Comparison of ENCODE assay signal across 8 cellular contexts in the genomic region with DNA sequence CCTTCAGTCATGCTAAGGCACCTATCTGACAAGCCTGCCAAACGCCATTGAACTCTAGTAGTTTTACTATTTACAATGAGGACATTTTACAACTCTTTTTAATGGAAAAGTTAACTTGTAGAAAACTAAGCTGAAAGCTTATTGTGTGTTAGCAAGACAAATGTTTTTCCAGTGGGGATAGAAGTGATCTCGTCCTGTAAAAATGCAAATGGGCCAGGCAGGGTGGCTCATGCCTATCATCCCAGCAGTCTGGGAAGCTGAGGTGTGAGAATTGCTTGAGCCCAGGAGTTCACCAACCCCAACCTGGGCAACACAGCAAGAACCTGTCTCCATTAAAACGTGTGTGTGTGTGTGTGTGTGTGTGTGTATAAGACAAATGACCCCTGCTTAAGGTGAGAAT. TPM values are rescaled to one million over a fixed set of nuclear protein-coding genes. Genes with fewer than 3 reads are reported as not detected.
A peak's percentile ranks its signal among the peaks of the same experiment; 100 is the strongest.
DNase-seq lines count a peak whose midpoint lies in the region; ATAC-seq, FAIRE-seq and TF ChIP-seq lines count a peak whose summit lies in the region.

No MANE protein-coding gene starts in this region.

- TF ChIP-seq RAD21 in HepG2 (CRISPR knock-in tag; IDR thresholded peaks at IDR 0.05) = no peak

- peaks cover 39% of the 10 kb centered on the region for H3K4me1 ChIP-seq in HepG2 (ENCODE audit: insufficient read depth, low read length)
- H3K4me1 ChIP-seq in right lobe of liver = peaks cover 0 to 11% (median 5%) of the 10 kb centered on the region in 4 donors

- peak overlapping the region; percentile 59; the same call in 1 of the 2 replicates for H3K9ac ChIP-seq in HepG2 (ENCODE audit: insufficient read depth, low read depth, low read length)

- DNase-seq in HepG2 (ENCODE audit: low spot score) (no peak), right lobe of liver (no peak), kidney tubule cell (ENCODE audit: low spot score) (peak; percentile 64), DMS153 (lab: John Stamatoyannopoulos, UW) (no peak)

- H3K36me3 Mint-ChIP-seq in activated T-helper 17 cell treated with anti-CD3 and anti-CD28 coated beads, Interleukin-2, amount 50 U/mL, for 72 hours (ENCODE audit: low read depth) = peaks cover 29% of the 10 kb centered on the region

- H3K27me3 ChIP-seq in HepG2 (ENCODE audit: control insufficient read depth in 1 of 2, insufficient read depth in 2 of 2, low read length in 2 of 2) (no peaks in the 10 kb centered on the region; a peak in 1 of 5 replicates), right lobe of liver (no peaks in the 10 kb centered on the region)

- BruUV-seq in HepG2 (replicated peaks; lab: Mats Ljungman, UMichigan) = no TSS peak

- ATAC-seq in HepG2 (no peak; the same call in 2 of the 3 replicates), right lobe of liver (no peak), HG02885 (IDR thresholded peaks at IDR 0.05; ENCODE audit: poor library complexity, unreplicated experiment) (no peak), GM21825 (IDR thresholded peaks at IDR 0.05; ENCODE audit: unreplicated experiment) (no peak), GM18873 (IDR thresholded peaks at IDR 0.05; ENCODE audit: low FRiP score, unreplicated experiment) (no peak)
- ATAC-seq in activated T-helper 17 cell treated with anti-CD3 and anti-CD28 coated beads, Interleukin-2, amount 50 U/mL, for 72 hours (replicated peaks) = no peak

- peak overlapping the region; percentile 84 for H3K27ac Mint-ChIP-seq in activated T-helper 17 cell treated with anti-CD3 and anti-CD28 coated beads, Interleukin-2, amount 50 U/mL, for 72 hours

- peaks cover 33% of the 10 kb centered on the region for H3K79me2 ChIP-seq in HepG2 (ENCODE audit: insufficient read depth, low read length)

- peak overlapping the region; percentile 78 for H3K4me3 Mint-ChIP-seq in activated T-helper 17 cell treated with anti-CD3 and anti-CD28 coated beads, Interleukin-2, amount 50 U/mL, for 72 hours

- H3K9me3 ChIP-seq in HepG2 (ENCODE audit: low read length) = no peaks in the 10 kb centered on the region
- no peaks in the 10 kb centered on the region for H3K9me3 ChIP-seq in right lobe of liver

- no peak overlapping the region for H2AFZ ChIP-seq in HepG2 (ENCODE audit: low read length)

- peak overlapping the region in 1 of 3 experiments; percentile 79; a peak in 4 of 6 replicates for H3K4me3 ChIP-seq in HepG2 (replicated peaks in 1 of 3; ENCODE audit: insufficient read depth in 1 of 3, low read depth in 2 of 3, low read length in 3 of 3)
- H3K4me3 ChIP-seq in right lobe of liver = no peak overlapping the region

- H3K27ac ChIP-seq in HepG2 (ENCODE audit: extremely low read length, insufficient read depth, low read length) = no peak overlapping the region
- no peak overlapping the region for H3K27ac ChIP-seq in right lobe of liver

- TF ChIP-seq CTCF in HepG2 (CRISPR knock-in tag; IDR thresholded peaks at IDR 0.05) (no peak), right lobe of liver (IDR thresholded peaks at IDR 0.05) (no peak)

- intact Hi-C loops in HepG2 (cut with micrococcal nuclease; ENCODE audit: unreplicated experiment) = loop anchor here (10.0 kb wide), 1 partner anchor 149 kb away; no protein-coding TSS in a partner anchor
- intact Hi-C loops in right lobe of liver (cut with DNase I) = no loop called here

- no peaks in the 10 kb centered on the region for H3K36me3 ChIP-seq in HepG2 (replicated peaks in 1 of 2; ENCODE audit: control insufficient read depth in 1 of 2, insufficient read depth in 2 of 2, low read length in 2 of 2)
- H3K36me3 ChIP-seq in right lobe of liver = no peaks in the 10 kb centered on the region

- peaks cover 45% of the 10 kb centered on the region for H3K4me1 Mint-ChIP-seq in activated T-helper 17 cell treated with anti-CD3 and anti-CD28 coated beads, Interleukin-2, amount 50 U/mL, for 72 hours

- TF ChIP-seq POLR2A in HepG2 (IDR thresholded peaks at IDR 0.05; ENCODE audit: insufficient read depth in 1 of 2, low read depth in 2 of 2, low read length in 2 of 2) = no peak
- TF ChIP-seq POLR2A in right lobe of liver (IDR thresholded peaks at IDR 0.05) = no peak

- FAIRE-seq in HepG2 (lab: Jason Lieb, UNC) = peak; percentile 37

- peak overlapping the region; percentile 97 for H3K4me2 ChIP-seq in HepG2 (ENCODE audit: low read depth, low read length)

- in situ Hi-C loops in HepG2 (cut with HindIII; ENCODE audit: extremely low pct_ligation_motif_present, low pct_unique_long_range_greater_than_20kb) = no loop called here

- H4K20me1 ChIP-seq in HepG2 (ENCODE audit: insufficient read depth, low read length) = no peaks in the 10 kb centered on the region

- CTCF ChIA-PET in HepG2 (lab: Yijun Ruan, JAX; ENCODE audit: low intra/inter-chr PET ratio, low total read pairs) = no interaction called here

- POLR2A ChIA-PET in HepG2 (lab: Yijun Ruan, JAX) = interaction anchor here (0.9 kb wide), 2 partner anchors 8 to 533 kb away, joined by 3 read pairs; partner anchors contain the start of gene CHCHD2

- TF ChIP-seq EP300 in HepG2 (IDR thresholded peaks at IDR 0.05; ENCODE audit: low read depth in 2 of 2, low read length in 2 of 2) (no peak), HepG2 (CRISPR knock-in tag; IDR thresholded peaks at IDR 0.05; ENCODE audit: borderline replicate concordance) (no peak)

- no peaks in the 10 kb centered on the region for H3K9me3 Mint-ChIP-seq in activated T-helper 17 cell treated with anti-CD3 and anti-CD28 coated beads, Interleukin-2, amount 50 U/mL, for 72 hours

- WGBS in HepG2 (ENCODE audit: low lambda C conversion rate) = 7% methylated on average over 3 of the region's 3 CpGs
- 38% methylated on average over 2 of the region's 3 CpGs for WGBS in right lobe of liver (ENCODE audit: insufficient coverage, low coverage, low lambda C conversion rate, missing lambda C conversion rate)

- no peaks in the 10 kb centered on the region for H3K27me3 Mint-ChIP-seq in activated T-helper 17 cell treated with anti-CD3 and anti-CD28 coated beads, Interleukin-2, amount 50 U/mL, for 72 hours

TF ChIP-seq in HepG2, 621 proteins besides CTCF, POLR2A, EP300 and RAD21 (continues in another document):
- no peak for TF ChIP-seq ZNF678 (CRISPR knock-in tag; IDR thresholded peaks at IDR 0.05)

RNA-seq across cellular contexts. Expression of gene VOPP1, which starts 1.2 kb away (rescaled TPM):
- total RNA-seq in HepG2 (2016; rRNA removed; fragmentation: Illumina TruSeq; extraction: Trizol) = 49.9 and 55.3 TPM in 2 replicates
- total RNA-seq in HepG2 (2016; cell fraction: cytosol; rRNA removed; fragmentation: Illumina TruSeq; extraction: Trizol; ENCODE audit: low read depth) = 29.6 and 31.7 TPM in 2 replicates
- total RNA-seq in HepG2 (2016; cell fraction: insoluble cytoplasmic fraction; rRNA removed; fragmentation: Illumina TruSeq; extraction: Trizol) = 43.7 and 56.7 TPM in 2 replicates
- 74.9 and 78.9 TPM in 2 replicates for total RNA-seq in HepG2 (2016; cell fraction: membrane; rRNA removed; fragmentation: Illumina TruSeq; extraction: Trizol)
- 43.5 and 50.2 TPM in 2 replicates for total RNA-seq in HepG2 (2016; cell fraction: nucleus; rRNA removed; fragmentation: Illumina TruSeq; extraction: Trizol)
- polyA plus RNA-seq in HepG2 (2011; rRNA removed) = 21.3 and 21.8 TPM in 2 replicates
- polyA plus RNA-seq in HepG2 (2011; cell fraction: cytosol; rRNA removed) = 21.1 and 24.6 TPM in 2 replicates
- polyA plus RNA-seq in HepG2 (2011; cell fraction: nucleus; rRNA removed) = 12.5 and 14.4 TPM in 2 replicates
- 24.1 and 26.8 TPM in 2 replicates for polyA plus RNA-seq in HepG2 (2012)
- polyA plus RNA-seq in HepG2 (2016; cell fraction: cytosol; fragmentation: Illumina TruSeq; extraction: Trizol; ENCODE audit: low read depth) = 32.1 and 36.4 TPM in 2 replicates
- 38.0 and 40.3 TPM in 2 replicates for polyA plus RNA-seq in HepG2 (2016; cell fraction: insoluble cytoplasmic fraction; fragmentation: Illumina TruSeq; extraction: Trizol; ENCODE audit: low read depth)
- polyA plus RNA-seq in HepG2 (2016; cell fraction: membrane; fragmentation: Illumina TruSeq; extraction: Trizol; ENCODE audit: low read depth) = 62.2 and 67.1 TPM in 2 replicates
- 49.8 and 50.9 TPM in 2 replicates for polyA plus RNA-seq in HepG2 (2016; cell fraction: nucleus; fragmentation: Illumina TruSeq; extraction: Trizol; ENCODE audit: insufficient read depth, low read depth)
- polyA minus RNA-seq in HepG2 (2011; rRNA and poly(A)+ RNA removed; ENCODE audit: low replicate concordance) = 59.2 and 63.5 TPM in 2 replicates
- polyA minus RNA-seq in HepG2 (2011; cell fraction: cytosol; rRNA and poly(A)+ RNA removed) = 28.0 and 28.5 TPM in 2 replicates
- 19.4 and 23.2 TPM in 2 replicates for polyA minus RNA-seq in HepG2 (2011; cell fraction: nucleus; rRNA and poly(A)+ RNA removed)
- 10 to 100 TPM; 15.8 to 30.3 (median 23.2) TPM for total RNA-seq in right lobe of liver
- total RNA-seq in activated T-helper 17 cell treated with anti-CD3 and anti-CD28 coated beads, Interleukin-2, amount 50 U/mL, for 72 hours = 10 to 100 TPM; 58.0 to 70.9 TPM
